1 cellular context compared by ENCODE assay signal in genomic region chr3:123447416-123447748, GRCh38.
TF ChIP-seq lines count a peak whose summit lies in the region.

No MANE protein-coding gene starts in this region.

TF ChIP-seq in HepG2, 621 proteins besides CTCF, POLR2A, EP300 and RAD21:
- TF ChIP-seq ZNF672 (CRISPR knock-in tag; IDR thresholded peaks at IDR 0.05) = no peak
- TF ChIP-seq DPF2 (CRISPR knock-in tag; IDR thresholded peaks at IDR 0.05; ENCODE audit: borderline replicate concordance, low read depth) = no peak
- TF ChIP-seq ATF7-NPFF (CRISPR knock-in tag; IDR thresholded peaks at IDR 0.05; ENCODE audit: low read depth) = no peak
- no peak for TF ChIP-seq BCL6 (CRISPR knock-in tag; IDR thresholded peaks at IDR 0.05)
- no peak for TF ChIP-seq ZNF530 (CRISPR knock-in tag; IDR thresholded peaks at IDR 0.05; ENCODE audit: low read depth)
- no peak for TF ChIP-seq ZNF841 (CRISPR knock-in tag; IDR thresholded peaks at IDR 0.05; ENCODE audit: borderline replicate concordance)
- no peak for TF ChIP-seq NFKBIZ (CRISPR knock-in tag; IDR thresholded peaks at IDR 0.05)
- no peak for TF ChIP-seq KDM1A (CRISPR knock-in tag; IDR thresholded peaks at IDR 0.05)
- TF ChIP-seq SRY (CRISPR knock-in tag; IDR thresholded peaks at IDR 0.05) = no peak
- no peak for TF ChIP-seq NCOR1 (IDR thresholded peaks at IDR 0.05; ENCODE audit: borderline replicate concordance, low read length)
- no peak for TF ChIP-seq ZNF124 (CRISPR knock-in tag; IDR thresholded peaks at IDR 0.05)
- TF ChIP-seq TBL1XR1 (IDR thresholded peaks at IDR 0.05; ENCODE audit: borderline replicate concordance, low read length, partially characterized antibody) = no peak
